In genomic region chr15:99721896-99722295, GRCh38 we compare ENCODE assay signal across 19 cellular contexts. TPM values are rescaled to one million over a fixed set of nuclear protein-coding genes. Genes with fewer than 3 reads are reported as not detected.
DNase-seq lines count a peak whose midpoint lies in the region; ATAC-seq, FAIRE-seq and TF ChIP-seq lines count a peak whose summit lies in the region.
"Had no signal": no experiment of that assay in that cellular context is flagged by ENCODE, and none has a peak within 500 bp of the region (broad histone marks: within the 10 kb centered on the region; RNA-seq: fewer than 3 reads in every experiment).

No MANE protein-coding gene starts in this region.

- no peak for TF ChIP-seq POLR2A in HepG2 (IDR thresholded peaks at IDR 0.05; ENCODE audit: insufficient read depth in 1 of 2, low read depth in 2 of 2, low read length in 2 of 2)
- no peak for TF ChIP-seq POLR2A in right lobe of liver (IDR thresholded peaks at IDR 0.05)
- TF ChIP-seq POLR2A in body of pancreas (IDR thresholded peaks at IDR 0.05) = no peak

- H4K20me1 ChIP-seq in HepG2 (ENCODE audit: insufficient read depth, low read length) = no peaks in the 10 kb centered on the region

- TF ChIP-seq RAD21 in HepG2 (CRISPR knock-in tag; IDR thresholded peaks at IDR 0.05) = no peak

- 94% methylated on average over 4 of the region's 4 CpGs for WGBS in HepG2 (ENCODE audit: low lambda C conversion rate)
- WGBS in right lobe of liver (ENCODE audit: insufficient coverage, low coverage, low lambda C conversion rate, missing lambda C conversion rate) = 94% methylated on average over 2 of the region's 4 CpGs
- WGBS in body of pancreas, 2 donors = 99% methylated on average over 4 of the region's 4 CpGs

- no peak overlapping the region for H3K9ac ChIP-seq in HepG2 (ENCODE audit: insufficient read depth, low read depth, low read length)
- H3K9ac ChIP-seq: KMS-11 had no signal

- TF ChIP-seq EP300 in HepG2 (IDR thresholded peaks at IDR 0.05; ENCODE audit: low read depth in 2 of 2, low read length in 2 of 2) = no peak
- TF ChIP-seq EP300 in HepG2 (CRISPR knock-in tag; IDR thresholded peaks at IDR 0.05; ENCODE audit: borderline replicate concordance) = no peak

- H3K36me3 ChIP-seq in HepG2 (replicated peaks in 1 of 2; ENCODE audit: control insufficient read depth in 1 of 2, insufficient read depth in 2 of 2, low read length in 2 of 2) = no peaks in the 10 kb centered on the region
- no peaks in the 10 kb centered on the region for H3K36me3 ChIP-seq in right lobe of liver
- H3K36me3 ChIP-seq in body of pancreas (replicated peaks in 1 of 2; ENCODE audit: insufficient read depth in 1 of 2, low read depth in 2 of 2) = no peaks in the 10 kb centered on the region
- no peaks in the 10 kb centered on the region for H3K36me3 ChIP-seq in left ventricle myocardium inferior
- H3K36me3 ChIP-seq: BE2C had no signal

- H3K4me3 ChIP-seq in HepG2 (replicated peaks in 1 of 3; ENCODE audit: insufficient read depth in 1 of 3, low read depth in 2 of 3, low read length in 3 of 3) (no peak overlapping the region), right lobe of liver (no peak overlapping the region), body of pancreas (no peak overlapping the region), left ventricle myocardium inferior (no peak overlapping the region)

- no peak for TF ChIP-seq CTCF in HepG2 (CRISPR knock-in tag; IDR thresholded peaks at IDR 0.05)
- TF ChIP-seq CTCF in right lobe of liver (IDR thresholded peaks at IDR 0.05) = no peak
- TF ChIP-seq CTCF in body of pancreas (IDR thresholded peaks at IDR 0.05) = no peak
- no peak for TF ChIP-seq CTCF in left ventricle myocardium inferior (IDR thresholded peaks at IDR 0.05; ENCODE audit: borderline replicate concordance)

- POLR2A ChIA-PET in HepG2 (lab: Yijun Ruan, JAX) = no interaction called here

- CTCF ChIA-PET in HepG2 (lab: Yijun Ruan, JAX; ENCODE audit: low intra/inter-chr PET ratio, low total read pairs) = no interaction called here

- BruUV-seq in HepG2 (replicated peaks; lab: Mats Ljungman, UMichigan) = no TSS peak

- in situ Hi-C loops in HepG2 (cut with HindIII; ENCODE audit: extremely low pct_ligation_motif_present, low pct_unique_long_range_greater_than_20kb) = loop anchor here (25.0 kb wide), 1 partner anchor 310 kb away; no protein-coding TSS in a partner anchor

- H3K27me3 ChIP-seq in HepG2 (ENCODE audit: control insufficient read depth in 1 of 2, insufficient read depth in 2 of 2, low read length in 2 of 2) (no peaks in the 10 kb centered on the region), right lobe of liver (no peaks in the 10 kb centered on the region), body of pancreas (no peaks in the 10 kb centered on the region), left ventricle myocardium inferior (ENCODE audit: low read depth) (no peaks in the 10 kb centered on the region)
- H3K27me3 ChIP-seq: BE2C had no signal

- no peak overlapping the region for H3K27ac ChIP-seq in HepG2 (ENCODE audit: extremely low read length, insufficient read depth, low read length)
- H3K27ac ChIP-seq in right lobe of liver = no peak overlapping the region
- H3K27ac ChIP-seq in body of pancreas = peak overlapping the region in 1 of 4 donors; percentile 2
- H3K27ac ChIP-seq in left ventricle myocardium inferior (replicated peaks) = no peak overlapping the region
- H3K27ac ChIP-seq: KMS-11 had no signal

- no peak for FAIRE-seq in HepG2 (lab: Jason Lieb, UNC)

- H3K9me3 ChIP-seq in HepG2 (ENCODE audit: low read length) (no peaks in the 10 kb centered on the region), right lobe of liver (no peaks in the 10 kb centered on the region), body of pancreas (no peaks in the 10 kb centered on the region), left ventricle myocardium inferior (replicated peaks) (no peaks in the 10 kb centered on the region)
- H3K9me3 ChIP-seq: BE2C had no signal

- DNase-seq in HepG2 (ENCODE audit: low spot score) (no peak), right lobe of liver (no peak), body of pancreas (no peak), islet precursor cell (peak; percentile 30), SHP77 treated with DMSO at 0.1 percent for 48 hours (lab: John Stamatoyannopoulos, UW) (no peak), left ventricle myocardium inferior (no peak)
- DNase-seq: BE2C; CD8-positive, alpha-beta memory T cell; DMS 273 treated with DMSO at 0.1 percent for 48 hours; EL; H9; MM.1S; NCI-H1105 treated with DMSO at 0.1 percent for 48 hours; NCI-H187; NCI-H446; NCI-H748 treated with DMSO at 0.1 percent for 48 hours; PC-3 had no signal

- H3K4me2 ChIP-seq in HepG2 (ENCODE audit: low read depth, low read length) = no peak overlapping the region
- H3K4me2 ChIP-seq: KMS-11 had no signal

- ATAC-seq in HepG2 = no peak
- ATAC-seq in right lobe of liver = no peak
- peak; percentile 6 for ATAC-seq in body of pancreas
- ATAC-seq in GM18498 (IDR thresholded peaks at IDR 0.05; ENCODE audit: unreplicated experiment) = no peak
- ATAC-seq: PC-3 had no signal

- H2AFZ ChIP-seq in HepG2 (ENCODE audit: low read length) = no peak overlapping the region

- H3K79me2 ChIP-seq in HepG2 (ENCODE audit: insufficient read depth, low read length) = no peaks in the 10 kb centered on the region

- peaks cover 15% of the 10 kb centered on the region for H3K4me1 ChIP-seq in HepG2 (ENCODE audit: insufficient read depth, low read length)
- H3K4me1 ChIP-seq in right lobe of liver = no peaks in the 10 kb centered on the region
- H3K4me1 ChIP-seq in body of pancreas = peaks cover 11% of the 10 kb centered on the region
- peaks cover 40% of the 10 kb centered on the region for H3K4me1 ChIP-seq in left ventricle myocardium inferior
- H3K4me1 ChIP-seq: BE2C had no signal

- intact Hi-C loops in HepG2 (cut with micrococcal nuclease; ENCODE audit: unreplicated experiment) (no loop called here), right lobe of liver (cut with DNase I) (no loop called here), body of pancreas (cut with DNase I) (no loop called here), left ventricle myocardium inferior (cut with micrococcal nuclease) (no loop called here)

TF ChIP-seq in HepG2, 621 proteins besides CTCF, POLR2A, EP300 and RAD21:
- TF ChIP-seq RFXAP (CRISPR knock-in tag; IDR thresholded peaks at IDR 0.05; ENCODE audit: borderline replicate concordance) (no peak), ZNF501 (CRISPR knock-in tag; IDR thresholded peaks at IDR 0.05) (0 out of 2 replicates have a peak, but pooled peaks have one; percentile 19)

RNA-seq across cellular contexts. Expression of gene LYSMD4, which starts 11.3 kb away (rescaled TPM):
- total RNA-seq in HepG2 (2016; rRNA removed; fragmentation: Illumina TruSeq; extraction: Trizol) = 5.6 and 8.5 TPM in 2 replicates
- total RNA-seq in HepG2 (2016; cell fraction: cytosol; rRNA removed; fragmentation: Illumina TruSeq; extraction: Trizol; ENCODE audit: low read depth) = 1.4 TPM in 2 replicates
- 4.3 and 8.0 TPM in 2 replicates for total RNA-seq in HepG2 (2016; cell fraction: insoluble cytoplasmic fraction; rRNA removed; fragmentation: Illumina TruSeq; extraction: Trizol)
- total RNA-seq in HepG2 (2016; cell fraction: membrane; rRNA removed; fragmentation: Illumina TruSeq; extraction: Trizol) = 4.1 and 4.7 TPM in 2 replicates
- 10.5 and 12.4 TPM in 2 replicates for total RNA-seq in HepG2 (2016; cell fraction: nucleus; rRNA removed; fragmentation: Illumina TruSeq; extraction: Trizol)
- 7.4 and 7.9 TPM in 2 replicates for polyA plus RNA-seq in HepG2 (2011; rRNA removed)
- polyA plus RNA-seq in HepG2 (2011; cell fraction: cytosol; rRNA removed) = 5.0 and 5.5 TPM in 2 replicates
- 35.1 and 36.9 TPM in 2 replicates for polyA plus RNA-seq in HepG2 (2011; cell fraction: nucleus; rRNA removed)
- 5.9 and 7.0 TPM in 2 replicates for polyA plus RNA-seq in HepG2 (2012)
- polyA plus RNA-seq in HepG2 (2016; cell fraction: cytosol; fragmentation: Illumina TruSeq; extraction: Trizol; ENCODE audit: low read depth) = 1.8 and 2.4 TPM in 2 replicates
- polyA plus RNA-seq in HepG2 (2016; cell fraction: insoluble cytoplasmic fraction; fragmentation: Illumina TruSeq; extraction: Trizol; ENCODE audit: low read depth) = 4.1 and 5.3 TPM in 2 replicates
- polyA plus RNA-seq in HepG2 (2016; cell fraction: membrane; fragmentation: Illumina TruSeq; extraction: Trizol; ENCODE audit: low read depth) = 2.8 and 3.1 TPM in 2 replicates
- 16.2 and 18.0 TPM in 2 replicates for polyA plus RNA-seq in HepG2 (2016; cell fraction: nucleus; fragmentation: Illumina TruSeq; extraction: Trizol; ENCODE audit: insufficient read depth, low read depth)
- polyA minus RNA-seq in HepG2 (2011; rRNA and poly(A)+ RNA removed; ENCODE audit: low replicate concordance) = 7.4 and 8.7 TPM in 2 replicates
- 1.3 and 1.4 TPM in 2 replicates for polyA minus RNA-seq in HepG2 (2011; cell fraction: cytosol; rRNA and poly(A)+ RNA removed)
- polyA minus RNA-seq in HepG2 (2011; cell fraction: nucleus; rRNA and poly(A)+ RNA removed) = 16.1 and 17.4 TPM in 2 replicates
- total RNA-seq in right lobe of liver = 1 to 10 TPM; 2.8 to 7.0 (median 5.1) TPM
- total RNA-seq in body of pancreas = 10 to 100 TPM in 1 of 2 donors, under 1 TPM in 1; 0.66 to 12.5 TPM
- total RNA-seq in left ventricle myocardium inferior = 9.8 TPM
